In genomic region chr1:67404212-67404620, GRCh38 we compare ENCODE assay signal across 2 cellular contexts.
A peak's percentile ranks its signal among the peaks of the same experiment; 100 is the strongest.
TF ChIP-seq lines count a peak whose summit lies in the region.

No MANE protein-coding gene starts in this region.

TF ChIP-seq in HEK293, 187 proteins besides CTCF, POLR2A, EP300 and RAD21 (continued from another document):
- TF ChIP-seq ZBTB11 (tag by site-specific recombination; conservative IDR thresholded peaks at IDR 0.05; ENCODE audit: low read depth) (no peak), SALL2 (tag by site-specific recombination; IDR thresholded peaks at IDR 0.05; ENCODE audit: borderline replicate concordance) (no peak), ZNF292 (tag by site-specific recombination; IDR thresholded peaks at IDR 0.05; ENCODE audit: borderline replicate concordance, low read depth) (no peak), KLF17 (tag by site-specific recombination; IDR thresholded peaks at IDR 0.05) (peak; percentile 74), KLF16 (tag by site-specific recombination; IDR thresholded peaks at IDR 0.05) (no peak), ZNF629 (tag by site-specific recombination; IDR thresholded peaks at IDR 0.05) (peak; percentile 91), ZNF600 (tag by site-specific recombination; IDR thresholded peaks at IDR 0.05) (peak; percentile 63), PRDM4 (tag by site-specific recombination; IDR thresholded peaks at IDR 0.05) (peak; percentile 82), ZNF658 (tag by site-specific recombination; IDR thresholded peaks at IDR 0.05) (no peak)
TF ChIP-seq in HEK293: peak in this region for 8.

TF ChIP-seq in WTC11, 78 proteins besides CTCF, POLR2A, EP300 and RAD21 (continued from another document):
- TF ChIP-seq ZNF281 (CRISPR knock-in tag; IDR thresholded peaks at IDR 0.05) (no peak), MXD4 (CRISPR knock-in tag; IDR thresholded peaks at IDR 0.05; ENCODE audit: borderline replicate concordance) (no peak), ZNF219 (CRISPR knock-in tag; IDR thresholded peaks at IDR 0.05; ENCODE audit: borderline replicate concordance) (no peak), AFF4 (CRISPR knock-in tag; IDR thresholded peaks at IDR 0.05; ENCODE audit: borderline replicate concordance) (no peak), NFYB (CRISPR knock-in tag; conservative IDR thresholded peaks at IDR 0.05; ENCODE audit: low read depth) (no peak), EMX1 (CRISPR knock-in tag; IDR thresholded peaks at IDR 0.05) (no peak), SMAD3 (CRISPR knock-in tag; IDR thresholded peaks at IDR 0.05; ENCODE audit: borderline replicate concordance) (no peak), ERG (CRISPR knock-in tag; IDR thresholded peaks at IDR 0.05) (no peak)
